Comparison of ENCODE assay signal across 8 cellular contexts in genomic region chr6:44058617-44059358, GRCh38.
A peak's percentile ranks its signal among the peaks of the same experiment; 100 is the strongest.
DNase-seq lines count a peak whose midpoint lies in the region; ATAC-seq and TF ChIP-seq lines count a peak whose summit lies in the region.

No MANE protein-coding gene starts in this region.

- DNase-seq in EH (ENCODE audit: low read depth): peak; percentile 100
- peak; percentile 49 for DNase-seq in foreskin melanocyte
- peak; percentile 99 for DNase-seq in retinal pigment epithelial cell (ENCODE audit: low read depth)
- no peak for DNase-seq in NCI-H748 (lab: John Stamatoyannopoulos, UW; ENCODE audit: unreplicated experiment)
- DNase-seq in putamen (ENCODE audit: low spot score): no peak

- TF ChIP-seq CTCF in retinal pigment epithelial cell (conservative IDR thresholded peaks at IDR 0.05; ENCODE audit: low read depth, low read length): no peak

- no peak overlapping the region for H3K4me3 ChIP-seq in retinal pigment epithelial cell (ENCODE audit: low read length)

- peak; percentile 63 for ATAC-seq in HG02588 (IDR thresholded peaks at IDR 0.05; ENCODE audit: unreplicated experiment)
- ATAC-seq in SK-N-SH treated with all-trans-retinoic acid at 6 μM for 48 hours: peak; percentile 81
- no peak for ATAC-seq in GM18867 (IDR thresholded peaks at IDR 0.05; ENCODE audit: unreplicated experiment)

TF ChIP-seq in SK-N-SH treated with all-trans-retinoic acid at 6 μM for 48 hours, 23 proteins besides CTCF, POLR2A, EP300 and RAD21:
- TF ChIP-seq ZNF70 (CRISPR knock-in tag; IDR thresholded peaks at IDR 0.05) (peak; percentile 43; the same call in 1 of the 2 replicates), TSHZ2 (CRISPR knock-in tag; IDR thresholded peaks at IDR 0.05) (peak; percentile 78), PPARA (CRISPR knock-in tag; IDR thresholded peaks at IDR 0.05; ENCODE audit: borderline replicate concordance) (peak; percentile 87), RARB (CRISPR knock-in tag; IDR thresholded peaks at IDR 0.05) (no peak), TCF4 (CRISPR knock-in tag; IDR thresholded peaks at IDR 0.05; ENCODE audit: borderline replicate concordance) (peak; percentile 27; the same call in 1 of the 2 replicates), BACH2 (CRISPR knock-in tag; IDR thresholded peaks at IDR 0.05; ENCODE audit: borderline replicate concordance) (peak; percentile 66; the same call in 1 of the 2 replicates), ZNF8 (CRISPR knock-in tag; IDR thresholded peaks at IDR 0.05) (peak; percentile 59; the same call in 1 of the 2 replicates), CREB5 (CRISPR knock-in tag; IDR thresholded peaks at IDR 0.05; ENCODE audit: low read depth) (no peak), SNAI2 (CRISPR knock-in tag; IDR thresholded peaks at IDR 0.05) (peak; percentile 69; the same call in 1 of the 2 replicates), CSDC2 (CRISPR knock-in tag; IDR thresholded peaks at IDR 0.05) (peak; percentile 88), ARNTL (CRISPR knock-in tag; IDR thresholded peaks at IDR 0.05; ENCODE audit: borderline replicate concordance, low read depth) (0 out of 2 replicates have a peak, but pooled peaks have one; percentile 60), ZFP30 (CRISPR knock-in tag; IDR thresholded peaks at IDR 0.05) (0 out of 2 replicates have a peak, but pooled peaks have one; percentile 40), CSRNP3 (CRISPR knock-in tag; IDR thresholded peaks at IDR 0.05) (no peak), OSR1 (CRISPR knock-in tag; IDR thresholded peaks at IDR 0.05) (no peak), ESRRG (CRISPR knock-in tag; IDR thresholded peaks at IDR 0.05) (no peak), TOX (CRISPR knock-in tag; IDR thresholded peaks at IDR 0.05; ENCODE audit: borderline replicate concordance) (peak; percentile 66; the same call in 1 of the 2 replicates), ZFP3 (CRISPR knock-in tag; IDR thresholded peaks at IDR 0.05) (peak; percentile 88), ZNF565 (CRISPR knock-in tag; conservative IDR thresholded peaks at IDR 0.05; ENCODE audit: low read depth) (peak; percentile 89), ISL1 (CRISPR knock-in tag; IDR thresholded peaks at IDR 0.05) (peak; percentile 69), PATZ1 (CRISPR knock-in tag; IDR thresholded peaks at IDR 0.05; ENCODE audit: borderline replicate concordance) (peak; percentile 68), ZC3H10 (CRISPR knock-in tag; IDR thresholded peaks at IDR 0.05) (peak; percentile 83)

Comparison
In these comparisons a context has a peak if more than half of its experiments do, and no peak if none do; other contexts are left out.
1. DNase-seq: peak in EH (single experiment), foreskin melanocyte (single experiment) and retinal pigment epithelial cell (single experiment); none in NCI-H748 (single experiment) and putamen (single experiment).